1 cellular context compared by ENCODE assay signal in genomic region chr17:77438241-77439204, GRCh38.
TF ChIP-seq lines count a peak whose summit lies in the region.

No MANE protein-coding gene starts in this region.

TF ChIP-seq in GM12878, 131 proteins besides CTCF, POLR2A, EP300 and RAD21 (continued from another document):
- TF ChIP-seq NR2F1 (conservative IDR thresholded peaks at IDR 0.05) (no peak), NR2C1 (IDR thresholded peaks at IDR 0.05) (no peak), IKZF2 (IDR thresholded peaks at IDR 0.05) (peak in 1 of 2 experiments; percentile 43; a peak in 1 of 4 replicates), SIX5 (IDR thresholded peaks at IDR 0.05; ENCODE audit: low read depth, low read length, severe bottlenecking) (no peak)
